17 cellular contexts compared by ENCODE assay signal in the genomic region with DNA sequence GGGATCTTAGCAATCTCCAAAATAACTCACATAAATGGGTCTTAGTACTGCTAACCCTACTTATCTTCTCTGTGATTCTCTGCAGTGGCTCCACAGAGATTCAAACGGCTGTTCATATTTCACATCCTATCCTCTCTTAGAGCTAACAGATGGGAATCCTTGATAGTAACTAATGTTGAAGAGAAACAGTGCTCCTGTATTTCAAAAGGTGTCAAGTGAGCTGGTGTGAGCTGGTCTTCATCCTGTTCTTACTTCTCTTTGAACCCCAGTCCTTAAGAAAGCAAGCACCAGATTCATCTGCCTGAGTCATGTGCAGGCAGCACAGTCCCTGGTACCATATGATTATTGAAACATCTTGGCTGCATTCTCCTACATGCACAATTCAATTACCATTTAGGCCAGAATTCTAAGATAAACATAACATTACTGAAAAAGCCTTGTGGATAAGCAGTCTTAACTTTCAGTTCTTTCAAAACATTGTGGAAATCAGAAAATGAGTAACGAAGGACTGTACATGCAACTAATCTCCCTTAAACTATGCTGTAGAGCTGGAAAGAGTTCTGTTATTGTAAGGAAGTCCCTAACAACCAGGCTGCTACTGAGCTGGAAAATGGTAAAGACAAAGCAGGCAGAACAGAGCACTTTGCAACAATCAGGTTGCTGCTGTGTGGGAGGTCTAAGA.
DNase-seq lines count a peak whose midpoint lies in the region; ATAC-seq, FAIRE-seq and TF ChIP-seq lines count a peak whose summit lies in the region.
"Had no signal": no experiment of that assay in that cellular context is flagged by ENCODE, and none has a peak within 500 bp of the region (broad histone marks: within the 10 kb centered on the region; RNA-seq: fewer than 3 reads in every experiment).

No MANE protein-coding gene starts in this region.

- FAIRE-seq in astrocyte (lab: Jason Lieb, UNC) (no peak), RCC 7860 (lab: Jason Lieb, UNC) (no peak)

- H3K4me3 Mint-ChIP-seq in astrocyte (ENCODE audit: unreplicated experiment): no peak overlapping the region

- no peaks in the 10 kb centered on the region for H3K36me3 Mint-ChIP-seq in astrocyte (ENCODE audit: low read depth, unreplicated experiment)

- no peak overlapping the region for H3K14ac ChIP-seq in neuronal stem cell (ENCODE audit: low read length)

- H3K9me3 Mint-ChIP-seq in astrocyte (ENCODE audit: unreplicated experiment): no peaks in the 10 kb centered on the region

- no peak overlapping the region for H3K27ac Mint-ChIP-seq in astrocyte (ENCODE audit: unreplicated experiment)

- intact Hi-C loops in breast epithelium (cut with DNase I; ENCODE audit: low total_unique reads): no loop called here

- no peak overlapping the region for H2BK12ac ChIP-seq in neuronal stem cell (ENCODE audit: low read length)

- H2BK15ac ChIP-seq in neuronal stem cell (ENCODE audit: low read length): no peak overlapping the region

- H3K27ac ChIP-seq in astrocyte (ENCODE audit: low read depth, low read length) (no peak overlapping the region), neuronal stem cell (replicated peaks; ENCODE audit: low read length) (no peak overlapping the region), breast epithelium (no peak overlapping the region)
- H3K27ac ChIP-seq: parathyroid adenoma, spleen had no signal

- no peak overlapping the region for H3K4ac ChIP-seq in neuronal stem cell (ENCODE audit: low read length)

- H4K91ac ChIP-seq in neuronal stem cell (ENCODE audit: low read depth, low read length, poor library complexity): no peak overlapping the region

- H3K4me2 ChIP-seq in astrocyte (ENCODE audit: low read length) (no peak overlapping the region), neuronal stem cell (ENCODE audit: insufficient read depth, low read length, poor library complexity, severe bottlenecking) (no peak overlapping the region)

- H3K4me1 ChIP-seq in astrocyte (ENCODE audit: insufficient read depth, low read length) (no peaks in the 10 kb centered on the region), neuronal stem cell (ENCODE audit: control insufficient read depth in 2 of 2, insufficient read depth in 1 of 2, low read depth in 1 of 2, low read length in 2 of 2) (no peaks in the 10 kb centered on the region), breast epithelium (no peaks in the 10 kb centered on the region)
- H3K4me1 ChIP-seq: parathyroid adenoma, spleen had no signal

- TF ChIP-seq CTCF in astrocyte (IDR thresholded peaks at IDR 0.05; ENCODE audit: insufficient read depth, low read depth, low read length) (no peak), fibroblast of the aortic adventitia (IDR thresholded peaks at IDR 0.05; ENCODE audit: insufficient read depth, low read length) (no peak), breast epithelium (IDR thresholded peaks at IDR 0.05) (no peak)

- H3K23ac ChIP-seq in neuronal stem cell (ENCODE audit: low read depth, low read length, poor library complexity): no peak overlapping the region

- H3K36me3 ChIP-seq in astrocyte (ENCODE audit: insufficient read depth, low read length) (no peaks in the 10 kb centered on the region), neuronal stem cell (replicated peaks in 1 of 2; ENCODE audit: control insufficient read depth in 2 of 2, insufficient read depth in 2 of 2, low read length in 2 of 2) (peaks cover 0 to 6% of the 10 kb centered on the region in 2 donors), breast epithelium (no peaks in the 10 kb centered on the region)

- no peak overlapping the region for H2AFZ ChIP-seq in astrocyte (ENCODE audit: low read depth, low read length)
- no peak overlapping the region for H2AFZ ChIP-seq in neuronal stem cell (ENCODE audit: low read length)
- H2AFZ ChIP-seq: parathyroid adenoma had no signal

- no peak for ATAC-seq in GM19351 (IDR thresholded peaks at IDR 0.05; ENCODE audit: unreplicated experiment)
- ATAC-seq: left ventricle myocardium superior had no signal

- no peaks in the 10 kb centered on the region for H4K20me1 ChIP-seq in astrocyte (ENCODE audit: insufficient read depth, low read length)

- no peak overlapping the region for H2BK120ac ChIP-seq in neuronal stem cell (ENCODE audit: low read depth, low read length)

- H3K9ac ChIP-seq in astrocyte (ENCODE audit: low read length) (no peak overlapping the region), neuronal stem cell (ENCODE audit: low read depth, low read length, poor library complexity) (no peak overlapping the region)
- H3K9ac ChIP-seq: parathyroid adenoma had no signal

- peak; percentile 5 for DNase-seq in AG08396 (ENCODE audit: low spot score)
- DNase-seq in astrocyte (ENCODE audit: low read depth): peak; percentile 20
- peak; percentile 68 for DNase-seq in fibroblast of the aortic adventitia (ENCODE audit: low read depth)
- DNase-seq in neuronal stem cell (ENCODE audit: low spot score): peak; percentile 12
- no peak for DNase-seq in D341Med (ENCODE audit: low spot score)
- no peak for DNase-seq in breast epithelium (ENCODE audit: low spot score in 2 of 2)
- DNase-seq in RCC 7860 (ENCODE audit: low spot score): no peak
- DNase-seq: activated gamma-delta T cell treated with Interleukin-2 at 50 U/mL for 16 hours, left ventricle myocardium superior, NCI-H1930, NCI-H446 treated with DMSO at 0.1 percent for 48 hours, Right ventricle myocardium superior, spleen, T-helper 9 cell, trophoblast cell had no signal

- H3K18ac ChIP-seq in neuronal stem cell (ENCODE audit: low read length): no peak overlapping the region

- no peaks in the 10 kb centered on the region for H3K9me3 ChIP-seq in astrocyte (ENCODE audit: insufficient read depth, low read depth, low read length)
- H3K9me3 ChIP-seq in neuronal stem cell (replicated peaks in 1 of 2; ENCODE audit: control insufficient read depth in 2 of 2, insufficient read depth in 1 of 2, low read depth in 1 of 2, low read length in 2 of 2): no peaks in the 10 kb centered on the region
- no peaks in the 10 kb centered on the region for H3K9me3 ChIP-seq in breast epithelium
- H3K9me3 ChIP-seq: spleen had no signal

- WGBS in neuronal stem cell (ENCODE audit: extremely low coverage in 2 of 2, insufficient read length in 2 of 2, insufficient replicate concordance in 1 of 2), 2 donors: no CpG with 5 or more reads among the region's 2 CpGs

- no peak overlapping the region for H2AK5ac ChIP-seq in neuronal stem cell (ENCODE audit: low read depth, low read length)

- peaks cover 4% of the 10 kb centered on the region for H3K27me3 Mint-ChIP-seq in astrocyte (ENCODE audit: low read depth, unreplicated experiment)

- no peaks in the 10 kb centered on the region for H3K79me2 ChIP-seq in astrocyte (ENCODE audit: insufficient read depth, low read length)
- H3K79me2 ChIP-seq: parathyroid adenoma had no signal

- H3K27me3 ChIP-seq in astrocyte (ENCODE audit: insufficient read depth, low read length) (no peaks in the 10 kb centered on the region), neuronal stem cell (ENCODE audit: control insufficient read depth in 3 of 3, insufficient read depth in 3 of 3, low read depth in 1 of 3, low read length in 3 of 3) (no peaks in the 10 kb centered on the region), breast epithelium (no peaks in the 10 kb centered on the region)
- H3K27me3 ChIP-seq: spleen had no signal

- no peak for TF ChIP-seq POLR2A in breast epithelium (IDR thresholded peaks at IDR 0.05)

- H2BK5ac ChIP-seq in neuronal stem cell (ENCODE audit: low read length): no peak overlapping the region

- no peak overlapping the region for H3K4me3 ChIP-seq in astrocyte (ENCODE audit: insufficient read depth, low read depth, low read length)
- H3K4me3 ChIP-seq in fibroblast of the aortic adventitia (ENCODE audit: low read depth, low read length): no peak overlapping the region
- H3K4me3 ChIP-seq in neuronal stem cell (ENCODE audit: low read length in 2 of 2): no peak overlapping the region
- H3K4me3 ChIP-seq in breast epithelium: no peak overlapping the region
- H3K4me3 ChIP-seq: spleen had no signal

- no peak overlapping the region for H4K8ac ChIP-seq in neuronal stem cell (ENCODE audit: low read depth, low read length)

- H3K79me1 ChIP-seq in neuronal stem cell (ENCODE audit: low read depth, low read length): no peaks in the 10 kb centered on the region

- peaks cover 5% of the 10 kb centered on the region for H3K4me1 Mint-ChIP-seq in astrocyte (ENCODE audit: low read depth, unreplicated experiment)

Comparison
In these comparisons a context has a peak if more than half of its experiments do, and no peak if none do; other contexts are left out.
1. DNase-seq: peak in AG08396 (single experiment), astrocyte (single experiment), fibroblast of the aortic adventitia (single experiment) and neuronal stem cell (single experiment); none in D341Med (single experiment), breast epithelium (0 of 2) and RCC 7860 (single experiment).